9 cellular contexts compared by ENCODE assay signal in the genomic region with DNA sequence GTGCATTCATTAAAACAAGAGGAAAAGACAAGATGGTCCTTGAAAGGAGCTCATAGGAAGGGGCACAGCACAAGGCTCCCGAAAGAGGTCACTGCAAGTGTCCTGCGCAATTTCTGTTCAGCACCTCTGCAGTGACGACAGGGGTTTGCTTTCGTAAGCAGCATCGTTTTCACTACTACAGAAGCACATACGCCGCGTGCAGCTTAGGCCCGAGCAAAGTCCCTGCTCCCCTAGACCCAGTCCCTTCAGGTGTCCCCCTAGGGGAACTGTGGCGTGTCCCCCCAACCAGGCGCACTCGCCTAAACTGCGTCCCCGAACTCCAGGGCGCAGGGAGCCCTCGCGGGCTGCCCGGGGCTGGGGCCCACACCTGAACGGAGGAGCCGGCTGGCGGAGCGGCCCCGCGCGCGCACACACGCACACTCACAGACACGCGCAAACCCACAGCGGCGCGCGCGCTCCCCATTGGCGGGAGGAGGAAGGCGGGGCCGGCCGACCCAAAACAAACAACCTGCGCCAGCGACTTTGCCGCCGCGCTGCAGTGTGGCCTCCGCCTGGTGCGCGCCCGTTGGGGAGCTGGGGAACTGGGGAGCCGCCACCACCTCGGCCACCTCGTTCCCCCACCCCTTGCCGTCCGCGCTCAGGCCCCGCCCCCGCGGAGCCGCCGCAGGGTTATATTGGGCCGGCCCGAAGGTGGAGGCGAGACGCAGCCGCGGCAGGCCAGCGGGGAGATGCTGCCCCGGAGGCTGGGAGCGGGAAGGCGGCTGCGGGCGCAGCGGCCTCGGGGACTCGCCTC. TPM values are rescaled to one million over a fixed set of nuclear protein-coding genes. Genes with fewer than 3 reads are reported as not detected.
DNase-seq lines count a peak whose midpoint lies in the region; ATAC-seq, FAIRE-seq and TF ChIP-seq lines count a peak whose summit lies in the region.
"Had no signal": no experiment of that assay in that cellular context is flagged by ENCODE, and none has a peak within 500 bp of the region (broad histone marks: within the 10 kb centered on the region; RNA-seq: fewer than 3 reads in every experiment).

FOXQ1 (plus strand) TSS at position 699 of the 793 bp plus-strand sequence. CDS start 607 bp downstream, outside the sequence.

- H3K4me1 ChIP-seq in HEK293 (ENCODE audit: control insufficient read depth, insufficient read depth, low read length), result no peaks in the 10 kb centered on the region; the same call in 1 of the 2 replicates
- H3K4me1 ChIP-seq in right atrium auricular region, result peaks cover 0 to 34% of the 10 kb centered on the region in 2 donors
- H3K4me1 ChIP-seq in sigmoid colon, result peaks cover 0 to 39% (median 31%) of the 10 kb centered on the region in 4 donors

- H3K27me3 ChIP-seq in right atrium auricular region (peaks cover 19 to 20% of the 10 kb centered on the region in 2 donors), sigmoid colon (peaks cover 20 to 70% (median 50%) of the 10 kb centered on the region in 3 donors)

- CTCF ChIA-PET in AG04449 (lab: Yijun Ruan, JAX), result interaction anchor here (0.8 to 3.0 kb wide), 5 partner anchors 13 to 19 kb away, joined by 3 to 26 read pairs (median 3); no protein-coding TSS in a partner anchor
- CTCF ChIA-PET in HEK293 (lab: Yijun Ruan, JAX), result interaction anchor here (0.6 to 1.7 kb wide), 7 partner anchors 15 to 590 kb away, joined by 3 to 4 read pairs (median 3); no protein-coding TSS in a partner anchor

- no peak for TF ChIP-seq EP300 in sigmoid colon (IDR thresholded peaks at IDR 0.05)

- H3K9me3 Mint-ChIP-seq in activated naive CD8-positive, alpha-beta T cell treated with anti-CD3 and anti-CD28 coated beads, Interleukin-2, amount 50 U/mL, for 24 hours, result no peaks in the 10 kb centered on the region

- no peaks in the 10 kb centered on the region for H3K9me3 ChIP-seq in HEK293 (ENCODE audit: control insufficient read depth, insufficient read depth, low read depth, low read length)
- peaks cover 0 to 2% of the 10 kb centered on the region in 2 donors for H3K9me3 ChIP-seq in right atrium auricular region
- H3K9me3 ChIP-seq in sigmoid colon, result no peaks in the 10 kb centered on the region

- H3K27ac ChIP-seq in HEK293 (ENCODE audit: extremely low read depth, low read depth, low read length) (peak within 1 kb of the TSS; percentile 82), right atrium auricular region (no peak within 1 kb of the TSS), sigmoid colon (peak within 1 kb of the TSS in 3 of 4 donors; percentile 8 to 84 (median 33))

- 1% methylated on average over 73 of the region's 73 CpGs for WGBS in sigmoid colon, 2 donors

- H3K27ac Mint-ChIP-seq in activated naive CD8-positive, alpha-beta T cell treated with anti-CD3 and anti-CD28 coated beads, Interleukin-2, amount 50 U/mL, for 24 hours, result no peak within 1 kb of the TSS

- intact Hi-C loops in sigmoid colon (cut with DNase I), result no loop called here

- H3K36me3 ChIP-seq in HEK293 (ENCODE audit: control insufficient read depth in 2 of 2, insufficient read depth in 1 of 2, low read length in 2 of 2) (no peaks in the 10 kb centered on the region), right atrium auricular region (no peaks in the 10 kb centered on the region), sigmoid colon (no peaks in the 10 kb centered on the region)

- H3K4me3 ChIP-seq in AG04449 (ENCODE audit: low read depth, low read length) (peak within 1 kb of the TSS; percentile 52), HEK293 (ENCODE audit: low read depth, low read length) (peak within 1 kb of the TSS; percentile 45), right atrium auricular region (peak within 1 kb of the TSS; percentile 19 to 42), sigmoid colon (peak within 1 kb of the TSS; percentile 28 to 49 (median 42))

- peaks cover 68% of the 10 kb centered on the region for H3K27me3 Mint-ChIP-seq in activated naive CD8-positive, alpha-beta T cell treated with anti-CD3 and anti-CD28 coated beads, Interleukin-2, amount 50 U/mL, for 24 hours

- FAIRE-seq in urothelium cell line (lab: Jason Lieb, UNC), result no peak
- FAIRE-seq: endometrium had no signal

- peak within 1 kb of the TSS; percentile 59 for H3K4me3 Mint-ChIP-seq in activated naive CD8-positive, alpha-beta T cell treated with anti-CD3 and anti-CD28 coated beads, Interleukin-2, amount 50 U/mL, for 24 hours

- POLR2A ChIA-PET in AG04449 (lab: Yijun Ruan, JAX), result interaction anchor here (0.5 kb wide), 1 partner anchor 1746 kb away, joined by 3 read pairs; no protein-coding TSS in a partner anchor
- POLR2A ChIA-PET in HEK293 (lab: Yijun Ruan, JAX), result no interaction called here

- peaks cover 31% of the 10 kb centered on the region for H3K4me1 Mint-ChIP-seq in activated naive CD8-positive, alpha-beta T cell treated with anti-CD3 and anti-CD28 coated beads, Interleukin-2, amount 50 U/mL, for 24 hours

- no peak for TF ChIP-seq CTCF in AG04449 (IDR thresholded peaks at IDR 0.05; ENCODE audit: insufficient read depth, low read length, missing control alignments)
- TF ChIP-seq CTCF in HEK293 (tag by site-specific recombination; IDR thresholded peaks at IDR 0.05), result peak; percentile 30; the same call in 1 of the 2 replicates
- no peak for TF ChIP-seq CTCF in right atrium auricular region (IDR thresholded peaks at IDR 0.05)
- TF ChIP-seq CTCF in sigmoid colon (IDR thresholded peaks at IDR 0.05), result no peak

- TF ChIP-seq POLR2A in sigmoid colon (IDR thresholded peaks at IDR 0.05), result no peak

- H3K36me3 Mint-ChIP-seq in activated naive CD8-positive, alpha-beta T cell treated with anti-CD3 and anti-CD28 coated beads, Interleukin-2, amount 50 U/mL, for 24 hours (ENCODE audit: low read depth), result peaks cover 2% of the 10 kb centered on the region

- ATAC-seq in activated naive CD8-positive, alpha-beta T cell treated with anti-CD3 and anti-CD28 coated beads, Interleukin-2, amount 50 U/mL, for 24 hours, result no peak
- ATAC-seq in HG02840 (IDR thresholded peaks at IDR 0.05; ENCODE audit: low FRiP score, unreplicated experiment), result no peak

- DNase-seq in AG04449 (ENCODE audit: low read depth, low spot score), result no peak
- DNase-seq in activated naive CD8-positive, alpha-beta T cell treated with anti-CD3 and anti-CD28 coated beads, Interleukin-2, amount 50 U/mL, for 24 hours, result no peak
- no peak for DNase-seq in right atrium auricular region (ENCODE audit: low spot score)
- DNase-seq in sigmoid colon, result no peak
- no peak for DNase-seq in urothelium cell line (ENCODE audit: low spot score)
- DNase-seq in KG1 (lab: John Stamatoyannopoulos, UW), result no peak

TF ChIP-seq in HEK293, 187 proteins besides CTCF, POLR2A, EP300 and RAD21 (continues in another document):
- peak; percentile 40; the same call in 1 of the 2 replicates for TF ChIP-seq ZBTB17 (tag by site-specific recombination; IDR thresholded peaks at IDR 0.05)
- TF ChIP-seq KLF17 (tag by site-specific recombination; IDR thresholded peaks at IDR 0.05), result no peak; the same call in none of the 2 replicates
- TF ChIP-seq, protein P1, sequence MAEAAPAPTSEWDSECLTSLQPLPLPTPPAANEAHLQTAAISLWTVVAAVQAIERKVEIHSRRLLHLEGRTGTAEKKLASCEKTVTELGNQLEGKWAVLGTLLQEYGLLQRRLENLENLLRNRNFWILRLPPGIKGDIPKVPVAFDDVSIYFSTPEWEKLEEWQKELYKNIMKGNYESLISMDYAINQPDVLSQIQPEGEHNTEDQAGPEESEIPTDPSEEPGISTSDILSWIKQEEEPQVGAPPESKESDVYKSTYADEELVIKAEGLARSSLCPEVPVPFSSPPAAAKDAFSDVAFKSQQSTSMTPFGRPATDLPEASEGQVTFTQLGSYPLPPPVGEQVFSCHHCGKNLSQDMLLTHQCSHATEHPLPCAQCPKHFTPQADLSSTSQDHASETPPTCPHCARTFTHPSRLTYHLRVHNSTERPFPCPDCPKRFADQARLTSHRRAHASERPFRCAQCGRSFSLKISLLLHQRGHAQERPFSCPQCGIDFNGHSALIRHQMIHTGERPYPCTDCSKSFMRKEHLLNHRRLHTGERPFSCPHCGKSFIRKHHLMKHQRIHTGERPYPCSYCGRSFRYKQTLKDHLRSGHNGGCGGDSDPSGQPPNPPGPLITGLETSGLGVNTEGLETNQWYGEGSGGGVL (tag by site-specific recombination; IDR thresholded peaks at IDR 0.05), result peak; percentile 85
- TF ChIP-seq ZNF629 (tag by site-specific recombination; IDR thresholded peaks at IDR 0.05), result peak; percentile 97
- TF ChIP-seq ZBTB26 (tag by site-specific recombination; optimal IDR thresholded peaks at IDR 0.05), result peak; percentile 98
- peak; percentile 99 for TF ChIP-seq ZNF692 (tag by site-specific recombination; IDR thresholded peaks at IDR 0.05)

RNA-seq across cellular contexts. Expression of gene FOXQ1, which starts in this region (rescaled TPM):
- total RNA-seq in right atrium auricular region, result not detected
- under 1 TPM in 1 of 4 donors, not detected in 3; 0.33 TPM for total RNA-seq in sigmoid colon
- polyA plus RNA-seq in sigmoid colon, result under 1 TPM in 2 of 3 donors, not detected in 1; 0.34 to 0.60 TPM

Comparison
In these comparisons a context has a peak if more than half of its experiments do, and no peak if none do; other contexts are left out.
1. H3K27ac ChIP-seq: peak in HEK293 (single experiment) and sigmoid colon (3 of 4); none in right atrium auricular region (0 of 2).
2. Peak in every context shown above with its lines, with median percentiles within 50 percentile points of each other: H3K4me3 ChIP-seq.